32 cellular contexts compared by ENCODE assay signal in the genomic region with DNA sequence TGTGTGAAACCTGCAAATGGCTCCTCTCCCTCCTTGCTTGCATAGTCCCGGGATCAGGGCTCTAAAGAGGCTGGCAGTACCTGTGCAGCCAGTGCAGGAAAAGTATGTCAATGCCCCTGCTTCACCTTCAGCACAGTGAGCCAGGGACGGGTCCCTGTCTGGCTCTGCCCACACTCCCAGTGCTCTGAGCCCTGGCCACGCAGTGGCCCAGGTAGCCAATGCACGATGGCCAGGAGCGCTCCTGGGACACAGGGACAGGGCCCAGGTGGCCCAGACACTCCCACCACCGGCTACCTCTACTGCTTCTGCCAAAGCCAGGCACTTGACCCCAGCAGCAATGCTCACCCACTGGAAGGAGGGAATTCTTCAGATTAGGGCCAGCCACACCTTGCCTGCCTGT.
"Had no signal": no experiment of that assay in that cellular context is flagged by ENCODE, and none has a peak within 500 bp of the region (broad histone marks: within the 10 kb centered on the region; RNA-seq: fewer than 3 reads in every experiment).

No MANE protein-coding gene starts in this region.

- H3K27ac ChIP-seq: body of pancreas, brain microvascular endothelial cell, breast epithelium, VCaP had no signal

- DNase-seq: activated B cell treated with CpG ODN at 0.5 μM for 24 hours; activated CD4-positive, alpha-beta memory T cell treated with anti-CD3 and anti-CD28 coated beads for 36 hours; activated CD4-positive, alpha-beta T cell treated with anti-CD3 and anti-CD28 coated beads for 4 hours; activated CD4-positive, alpha-beta T cell treated with anti-CD3 and anti-CD28 coated beads, Interleukin-2, amount 10 ng/mL, durations not matched to agents 24 days and 14 days; activated CD4-positive, alpha-beta T cell treated with anti-CD3 and anti-CD28 coated beads, Interleukin-2, amount 50 U/mL, for 1 hour; activated CD4-positive, alpha-beta T cell treated with anti-CD3 and anti-CD28 coated beads, Interleukin-2, amount 50 U/mL, for 4 hours; activated CD4-positive, CD25-positive, alpha-beta regulatory T cell treated with anti-CD3 and anti-CD28 coated beads, Interleukin-2, amount 50 U/mL, for 72 hours; activated CD8-positive, alpha-beta memory T cell treated with anti-CD3 and anti-CD28 coated beads for 24 hours; activated CD8-positive, alpha-beta memory T cell treated with anti-CD3 and anti-CD28 coated beads, Interleukin-2, amount 10 ng/mL, durations not matched to agents 7 days and 5 days; activated CD8-positive, alpha-beta memory T cell treated with anti-CD3 and anti-CD28 coated beads, Interleukin-2, amount 50 U/mL, for 48 hours; activated CD8-positive, alpha-beta T cell treated with anti-CD3 and anti-CD28 coated beads, Interleukin-2, amount 10 ng/mL, durations not matched to agents 7 days and 5 days; activated effector memory CD4-positive, alpha-beta T cell treated with Interleukin-2 at 50 U/mL for 16 hours; activated gamma-delta T cell treated with Interleukin-2 at 50 U/mL for 16 hours; activated naive CD4-positive, alpha-beta T cell; activated naive CD4-positive, alpha-beta T cell treated with anti-CD3 and anti-CD28 coated beads for 36 hours; activated naive CD4-positive, alpha-beta T cell treated with anti-CD3 and anti-CD28 coated beads, Interleukin-2, amount 50 U/mL, for 16 hours; activated naive CD8-positive, alpha-beta T cell treated with anti-CD3 and anti-CD28 coated beads, Interleukin-2, amount 10 ng/mL, durations not matched to agents 7 days and 5 days; activated naive CD8-positive, alpha-beta T cell treated with anti-CD3 and anti-CD28 coated beads, Interleukin-2, amount 50 U/mL, for 24 hours; activated T-cell treated with anti-CD3 and anti-CD28 coated beads, Interleukin-2, amount 50 U/mL, for 24 hours; activated T-cell treated with anti-CD3 and anti-CD28 coated beads, Interleukin-2, amount 50 U/mL, for 48 hours; amygdala; anterior cingulate cortex; body of pancreas; brain microvascular endothelial cell; central memory CD4-positive, alpha-beta T cell; SW 1271; T-helper 1 cell; T-helper 2 cell; T-helper 9 cell had no signal

- ATAC-seq: activated CD8-positive, alpha-beta memory T cell treated with anti-CD3 and anti-CD28 coated beads, Interleukin-2, amount 10 ng/mL, durations not matched to agents 7 days and 5 days; activated CD8-positive, alpha-beta T cell treated with anti-CD3 and anti-CD28 coated beads, Interleukin-2, amount 10 ng/mL, durations not matched to agents 7 days and 5 days; activated naive CD4-positive, alpha-beta T cell treated with anti-CD3 and anti-CD28 coated beads, Interleukin-2, amount 50 U/mL, for 72 hours; activated naive CD8-positive, alpha-beta T cell treated with anti-CD3 and anti-CD28 coated beads, Interleukin-2, amount 50 U/mL, for 24 hours; body of pancreas had no signal

- H3K9me3 ChIP-seq: body of pancreas, breast epithelium had no signal

- H3K4me3 ChIP-seq: body of pancreas, breast epithelium had no signal

- H3K36me3 ChIP-seq: brain microvascular endothelial cell, breast epithelium had no signal

- H3K4me1 ChIP-seq: body of pancreas, breast epithelium had no signal

- H3K27me3 ChIP-seq: body of pancreas, brain microvascular endothelial cell had no signal
